ENCODE assay signal across 13 cellular contexts in the genomic region with DNA sequence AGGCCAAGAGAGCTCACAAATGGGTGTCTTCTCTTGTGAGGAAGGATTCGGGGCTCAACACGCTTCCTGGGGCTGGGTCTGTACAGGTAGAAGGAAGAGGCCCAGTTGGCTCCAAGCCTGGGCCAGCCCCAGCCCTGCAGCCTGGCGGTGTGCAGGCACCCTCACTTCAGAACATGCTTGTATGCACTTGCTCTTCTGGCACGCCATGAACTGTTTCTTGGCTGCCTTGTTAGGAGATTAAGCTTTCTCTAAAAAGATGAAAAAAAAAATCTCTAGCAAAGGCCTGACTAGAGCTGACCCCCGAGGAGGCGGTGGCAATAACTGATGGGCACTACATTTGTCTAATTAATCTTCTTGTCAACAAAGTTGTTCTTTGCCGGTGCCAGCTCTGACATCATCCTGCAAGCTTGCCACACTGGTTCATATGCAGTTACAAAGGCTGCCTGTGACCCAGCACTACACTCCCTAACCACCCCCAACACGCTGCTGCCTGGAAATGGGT.
DNase-seq lines count a peak whose midpoint lies in the region; ATAC-seq and TF ChIP-seq lines count a peak whose summit lies in the region.
"Had no signal": no experiment of that assay in that cellular context is flagged by ENCODE, and none has a peak within 500 bp of the region (broad histone marks: within the 10 kb centered on the region; RNA-seq: fewer than 3 reads in every experiment).

No MANE protein-coding gene starts in this region.

- DNase-seq in M059J (ENCODE audit: low read depth) (peak; percentile 49), cardiac fibroblast (ENCODE audit: low read depth in 2 of 2) (peak; percentile 12 to 67), left colon (peak; percentile 22 to 41), natural killer cell (no peak), NCI-H2171 treated with DMSO at 0.1 percent for 48 hours (lab: John Stamatoyannopoulos, UW) (no peak)
- DNase-seq: activated T-cell treated with anti-CD3 and anti-CD28 coated beads, Interleukin-2, amount 50 U/mL, for 48 hours; Karpas-422; stimulated activated CD4-positive, alpha-beta T cell treated with anti-CD3 and anti-CD28 coated beads, Interleukin-12 subunit alpha, Interleukin-12 subunit beta, amount 100 ng/mL, for 4 hours; T-helper 9 cell had no signal

- H3K4me1 Mint-ChIP-seq in natural killer cell, result peaks cover 0 to 11% of the 10 kb centered on the region in 2 donors
- H3K4me1 Mint-ChIP-seq: stimulated activated effector memory CD8-positive, alpha-beta T cell treated with anti-CD3 and anti-CD28 coated beads, Interleukin-12 subunit alpha, Interleukin-12 subunit beta, amount 100 ng/mL, for 72 hours had no signal

- H3K4me3 Mint-ChIP-seq in natural killer cell, result no peak overlapping the region
- H3K4me3 Mint-ChIP-seq: stimulated activated effector memory CD8-positive, alpha-beta T cell treated with anti-CD3 and anti-CD28 coated beads, Interleukin-12 subunit alpha, Interleukin-12 subunit beta, amount 100 ng/mL, for 72 hours had no signal

- no peaks in the 10 kb centered on the region for H3K36me3 ChIP-seq in stomach smooth muscle (ENCODE audit: control insufficient read depth in 2 of 2, insufficient read depth in 2 of 2, low read length in 2 of 2)

- intact Hi-C loops in left colon (cut with DNase I, micrococcal nuclease) (loop anchor here in 1 of 2 donors (10.0 kb wide), 1 partner anchor 659 kb away; no protein-coding TSS in a partner anchor), natural killer cell (cut with micrococcal nuclease) (no loop called here)

- H3K27me3 ChIP-seq in stomach smooth muscle (ENCODE audit: control insufficient read depth in 1 of 2, insufficient read depth in 2 of 2, low read length in 2 of 2), result peaks cover 9% of the 10 kb centered on the region in 2 donors

- TF ChIP-seq CTCF in cardiac fibroblast (IDR thresholded peaks at IDR 0.05; ENCODE audit: low read depth, low read length) (no peak), natural killer cell (IDR thresholded peaks at IDR 0.05) (no peak)

- H3K27ac ChIP-seq in stomach smooth muscle (ENCODE audit: low read length), result peak overlapping the region; percentile 53

- no peaks in the 10 kb centered on the region for H3K36me3 Mint-ChIP-seq in natural killer cell
- H3K36me3 Mint-ChIP-seq: stimulated activated effector memory CD8-positive, alpha-beta T cell treated with anti-CD3 and anti-CD28 coated beads, Interleukin-12 subunit alpha, Interleukin-12 subunit beta, amount 100 ng/mL, for 72 hours had no signal

- H3K27me3 Mint-ChIP-seq in natural killer cell (ENCODE audit: low read depth in 2 of 2), result peaks cover 21 to 32% of the 10 kb centered on the region in 2 donors

- H3K9me3 ChIP-seq in stomach smooth muscle (ENCODE audit: control insufficient read depth in 2 of 2, low read length in 2 of 2), result no peaks in the 10 kb centered on the region

- no peak overlapping the region for H3K27ac Mint-ChIP-seq in natural killer cell
- H3K27ac Mint-ChIP-seq: stimulated activated effector memory CD8-positive, alpha-beta T cell treated with anti-CD3 and anti-CD28 coated beads, Interleukin-12 subunit alpha, Interleukin-12 subunit beta, amount 100 ng/mL, for 72 hours had no signal

- H3K9me3 Mint-ChIP-seq in natural killer cell, result no peaks in the 10 kb centered on the region
- H3K9me3 Mint-ChIP-seq: stimulated activated effector memory CD8-positive, alpha-beta T cell treated with anti-CD3 and anti-CD28 coated beads, Interleukin-12 subunit alpha, Interleukin-12 subunit beta, amount 100 ng/mL, for 72 hours had no signal

- H3K4me1 ChIP-seq in stomach smooth muscle (ENCODE audit: control insufficient read depth, insufficient read depth, low read length), result peaks cover 21% of the 10 kb centered on the region

- ATAC-seq in left colon, result no peak
- no peak for ATAC-seq in GM19328 (IDR thresholded peaks at IDR 0.05; ENCODE audit: unreplicated experiment)
- ATAC-seq in natural killer cell, result no peak
- ATAC-seq in HG03095 (IDR thresholded peaks at IDR 0.05; ENCODE audit: unreplicated experiment), result no peak
- ATAC-seq: stimulated activated effector memory CD8-positive, alpha-beta T cell treated with anti-CD3 and anti-CD28 coated beads, Interleukin-12 subunit alpha, Interleukin-12 subunit beta, amount 100 ng/mL, for 72 hours had no signal

- peak overlapping the region in 1 of 2 donors; percentile 50 for H3K9ac ChIP-seq in stomach smooth muscle (ENCODE audit: low read length in 2 of 2)

- H3K4me3 ChIP-seq in cardiac fibroblast (replicated peaks in 1 of 2; ENCODE audit: low read depth in 2 of 2, low read length in 2 of 2) (no peak overlapping the region), stomach smooth muscle (ENCODE audit: low read length in 2 of 2) (no peak overlapping the region)

Comparison
In these comparisons a context has a peak if more than half of its experiments do, and no peak if none do; other contexts are left out.
1. DNase-seq: peak in M059J (single experiment), cardiac fibroblast (2 of 2) and left colon (2 of 2); none in natural killer cell (single experiment) and NCI-H2171 treated with DMSO at 0.1 percent for 48 hours (single experiment).